Comparison of ENCODE assay signal across 25 cellular contexts in genomic region chr7:110767550-110768137, GRCh38.
"Had no signal": no experiment of that assay in that cellular context is flagged by ENCODE, and none has a peak within 500 bp of the region (broad histone marks: within the 10 kb centered on the region; RNA-seq: fewer than 3 reads in every experiment).

No MANE protein-coding gene starts in this region.

- H3K27ac Mint-ChIP-seq: memory B cell; naive thymus-derived CD4-positive, alpha-beta T cell; stimulated activated naive CD8-positive, alpha-beta T cell treated with anti-CD3 and anti-CD28 coated beads, Interleukin-15, amount 100 ng/mL, for 72 hours had no signal

- DNase-seq: effector CD4-positive, alpha-beta T cell; hypothalamus; midbrain; naive thymus-derived CD4-positive, alpha-beta T cell; occipital lobe; ovary; stimulated activated CD4-positive, alpha-beta T cell treated with anti-CD3 and anti-CD28 coated beads, Interleukin-12 subunit alpha, Interleukin-12 subunit beta, amount 100 ng/mL, for 4 hours; stimulated activated CD4-positive, alpha-beta T cell treated with anti-CD3 and anti-CD28 coated beads, Interleukin-1b, Interleukin-23, amount 100 ng/mL, for 48 hours; stimulated activated CD4-positive, alpha-beta T cell treated with anti-CD3 and anti-CD28 coated beads, Interleukin-4, amount 100 ng/mL, for 1 hour; stimulated activated CD8-positive, alpha-beta memory T cell treated with anti-CD3 and anti-CD28 coated beads, Interleukin-4, amount 100 ng/mL, for 48 hours; stimulated activated naive CD4-positive, alpha-beta T cell; stimulated activated naive CD8-positive, alpha-beta T cell treated with anti-CD3 and anti-CD28 coated beads, Interleukin-15, amount 100 ng/mL, for 72 hours; thyroid gland had no signal

- FAIRE-seq: colon, frontal cortex, keratinocyte had no signal

- H3K36me3 ChIP-seq: ovary, right atrium auricular region, suprapubic skin, thyroid gland had no signal

- H3K27ac ChIP-seq: dorsolateral prefrontal cortex, ovary, right atrium auricular region, suprapubic skin, thyroid gland had no signal

- H3K4me3 Mint-ChIP-seq: memory B cell; naive thymus-derived CD4-positive, alpha-beta T cell; nephron; stimulated activated naive CD8-positive, alpha-beta T cell treated with anti-CD3 and anti-CD28 coated beads, Interleukin-15, amount 100 ng/mL, for 72 hours had no signal

- ATAC-seq: left lobe of liver; naive thymus-derived CD4-positive, alpha-beta T cell; sciatic nerve; stimulated activated naive CD8-positive, alpha-beta T cell treated with anti-CD3 and anti-CD28 coated beads, Interleukin-15, amount 100 ng/mL, for 72 hours had no signal

- H3K4me2 ChIP-seq: smooth muscle cell had no signal

- H3K36me3 Mint-ChIP-seq: memory B cell had no signal

- H3K27me3 ChIP-seq: dorsolateral prefrontal cortex, ovary, right atrium auricular region, suprapubic skin, thyroid gland had no signal

- H3K9me3 ChIP-seq: ovary, right atrium auricular region, suprapubic skin, thyroid gland had no signal

- H3K4me1 ChIP-seq: right atrium auricular region, thyroid gland had no signal

- H3K27me3 Mint-ChIP-seq: memory B cell; stimulated activated naive CD8-positive, alpha-beta T cell treated with anti-CD3 and anti-CD28 coated beads, Interleukin-15, amount 100 ng/mL, for 72 hours had no signal

- H3K4me1 Mint-ChIP-seq: memory B cell had no signal

- H3K9me3 Mint-ChIP-seq: memory B cell, nephron had no signal

- H3K4me3 ChIP-seq: dorsolateral prefrontal cortex, lung, ovary, right atrium auricular region, smooth muscle cell, suprapubic skin, thyroid gland had no signal
